ENCODE assay signal across 9 cellular contexts in genomic region chr2:166106431-166107015, GRCh38. TPM values are rescaled to one million over a fixed set of nuclear protein-coding genes. Genes with fewer than 3 reads are reported as not detected.
A peak's percentile ranks its signal among the peaks of the same experiment; 100 is the strongest.
DNase-seq lines count a peak whose midpoint lies in the region; ATAC-seq and TF ChIP-seq lines count a peak whose summit lies in the region.
"Had no signal": no experiment of that assay in that cellular context is flagged by ENCODE, and none has a peak within 500 bp of the region (broad histone marks: within the 10 kb centered on the region; RNA-seq: fewer than 3 reads in every experiment).

No MANE protein-coding gene starts in this region.

- H4K20me1 ChIP-seq in OCI-LY3 (ENCODE audit: insufficient read depth, low read length): no peaks in the 10 kb centered on the region

- in situ Hi-C loops in Caki2 (cut with HindIII; ENCODE audit: low pct_unique_long_range_greater_than_20kb, low sequenced_read_pairs): no loop called here

- no peaks in the 10 kb centered on the region for H3K27me3 Mint-ChIP-seq in CD4-positive, alpha-beta T cell

- no peak overlapping the region for H3K4me2 ChIP-seq in OCI-LY3 (ENCODE audit: low read length)

- DNase-seq in Caki2 (ENCODE audit: low read depth) (peak; percentile 14), HFF-Myc (ENCODE audit: extremely low read depth, low read depth) (no peak), iPS-NIHi7 (ENCODE audit: extremely low spot score) (peak; percentile 41), omental fat pad (ENCODE audit: low spot score) (no peak), midbrain (lab: John Stamatoyannopoulos, UW) (no peak)
- no peak for DNase-seq in effector CD4-positive, alpha-beta T cell
- no peak for DNase-seq in CD4-positive, alpha-beta T cell
- DNase-seq: MM.1S had no signal

- intact Hi-C loops in CD4-positive, alpha-beta T cell (cut with DNase I, micrococcal nuclease): no loop called here

- H3K4me3 Mint-ChIP-seq in CD4-positive, alpha-beta T cell: no peak overlapping the region

- H3K27me3 ChIP-seq in OCI-LY3 (ENCODE audit: low read depth, low read length): no peaks in the 10 kb centered on the region
- H3K27me3 ChIP-seq in CD4-positive, alpha-beta T cell (ENCODE audit: control insufficient read depth, insufficient read depth, low read length): no peaks in the 10 kb centered on the region

- no peaks in the 10 kb centered on the region for H3K9me3 ChIP-seq in OCI-LY3 (ENCODE audit: insufficient read depth, low read length)
- no peaks in the 10 kb centered on the region for H3K9me3 ChIP-seq in CD4-positive, alpha-beta T cell (ENCODE audit: control insufficient read depth, low read length)

- TF ChIP-seq CTCF in HFF-Myc (IDR thresholded peaks at IDR 0.05; ENCODE audit: low read depth, low read length, missing control alignments) (peak; percentile 23), OCI-LY3 (IDR thresholded peaks at IDR 0.05; ENCODE audit: low read depth, low read length) (peak; percentile 60), omental fat pad (IDR thresholded peaks at IDR 0.05) (no peak)
- TF ChIP-seq CTCF in CD4-positive, alpha-beta T cell (IDR thresholded peaks at IDR 0.05): no peak

- H3K36me3 ChIP-seq in OCI-LY3 (replicated peaks; ENCODE audit: low read depth, low read length): no peaks in the 10 kb centered on the region

- H3K9ac ChIP-seq in OCI-LY3 (ENCODE audit: low read length): no peak overlapping the region

- CTCF ChIA-PET in CD4-positive, alpha-beta T cell (lab: Charles Lee): no interaction called here

- H3K27ac ChIP-seq in OCI-LY3 (ENCODE audit: low read length): no peak overlapping the region
- no peak overlapping the region for H3K27ac ChIP-seq in CD4-positive, alpha-beta T cell (ENCODE audit: low read depth, low read length)

- H3K4me3 ChIP-seq in HFF-Myc (replicated peaks; ENCODE audit: low read depth, low read length) (no peak overlapping the region), OCI-LY3 (ENCODE audit: low read length) (no peak overlapping the region)

- no peak for ATAC-seq in omental fat pad (ENCODE audit: low FRiP score)
- ATAC-seq in CD4-positive, alpha-beta T cell (ENCODE audit: poor library complexity): no peak

- H3K4me1 ChIP-seq in OCI-LY3 (ENCODE audit: low read length): no peaks in the 10 kb centered on the region

- no peaks in the 10 kb centered on the region for H3K36me3 Mint-ChIP-seq in CD4-positive, alpha-beta T cell (ENCODE audit: low read depth)

- H3K79me2 ChIP-seq in OCI-LY3 (ENCODE audit: low read length): no peaks in the 10 kb centered on the region

- no peaks in the 10 kb centered on the region for H3K4me1 Mint-ChIP-seq in CD4-positive, alpha-beta T cell (ENCODE audit: low read depth)

- peak overlapping the region; percentile 51 for H2AFZ ChIP-seq in OCI-LY3 (ENCODE audit: low read depth, low read length)

- H3K9me3 Mint-ChIP-seq in CD4-positive, alpha-beta T cell: peaks cover 2% of the 10 kb centered on the region

- POLR2A ChIA-PET in CD4-positive, alpha-beta T cell (lab: Charles Lee): no interaction called here

- no peak overlapping the region for H3K27ac Mint-ChIP-seq in CD4-positive, alpha-beta T cell

RNA-seq across cellular contexts. Expression of gene SCN1A, which starts 21.3 kb away (rescaled TPM):
- 0.03 TPM in 1 of 2 replicates, not detected in the other for total RNA-seq in Caki2 (2014; rRNA removed; shearing (Covaris generic); ENCODE audit: low replicate concordance)
- under 1 TPM in 1 of 4 donors, not detected in 3; 0.09 TPM for total RNA-seq in omental fat pad
- not detected for total RNA-seq in CD4-positive, alpha-beta T cell

Comparison
In these comparisons a context has a peak if more than half of its experiments do, and no peak if none do; other contexts are left out.
1. DNase-seq: peak in Caki2 (single experiment) and iPS-NIHi7 (single experiment); none in HFF-Myc (single experiment), effector CD4-positive, alpha-beta T cell (single experiment), omental fat pad (single experiment), CD4-positive, alpha-beta T cell (0 of 10) and midbrain (single experiment).
2. CTCF ChIP-seq: peak in HFF-Myc (single experiment) and OCI-LY3 (single experiment); none in omental fat pad (0 of 3) and CD4-positive, alpha-beta T cell (single experiment).